8 cellular contexts compared by ENCODE assay signal in the genomic region with DNA sequence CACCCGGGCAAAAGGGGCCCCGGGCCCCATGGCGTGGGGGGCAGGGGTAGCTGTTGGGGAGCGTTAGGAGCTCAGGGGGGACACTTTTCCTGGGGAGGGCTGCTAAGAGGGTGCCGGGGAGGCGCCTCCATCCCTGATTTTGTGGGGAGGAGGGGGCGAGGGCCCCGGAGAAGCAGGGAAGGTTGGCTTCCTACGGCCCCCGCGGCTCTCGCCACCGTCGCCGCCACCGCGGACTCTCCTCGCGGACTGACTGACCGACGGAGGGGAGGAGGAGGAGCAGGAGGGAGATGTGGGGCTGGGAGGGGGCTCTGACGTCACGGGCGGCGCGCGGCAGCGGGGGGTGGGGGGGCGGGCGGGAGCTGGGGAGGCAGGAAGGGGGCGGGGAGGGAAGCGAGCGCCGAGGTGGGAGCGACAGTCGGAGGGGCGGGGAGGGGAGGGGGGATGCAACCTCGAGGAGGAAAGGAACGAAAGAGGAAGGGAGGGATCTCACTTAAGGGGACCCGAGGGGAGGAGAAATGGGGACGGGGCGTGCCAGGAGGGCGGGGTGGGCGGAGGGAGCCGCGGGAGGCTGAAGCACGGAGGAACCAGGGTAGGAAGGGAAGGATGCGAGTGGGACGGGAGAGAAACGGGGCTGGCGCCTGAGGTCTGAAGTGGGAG. TPM values are rescaled to one million over a fixed set of nuclear protein-coding genes. Genes with fewer than 3 reads are reported as not detected.
A peak's percentile ranks its signal among the peaks of the same experiment; 100 is the strongest.
DNase-seq lines count a peak whose midpoint lies in the region; ATAC-seq and TF ChIP-seq lines count a peak whose summit lies in the region.

No MANE protein-coding gene starts in this region.

- H3K27me3 ChIP-seq in smooth muscle cell (ENCODE audit: low read depth), result no peaks in the 10 kb centered on the region

- H2AFZ ChIP-seq in smooth muscle cell (ENCODE audit: low read depth), result peak overlapping the region; percentile 91

- DNase-seq in DMS53 (lab: John Stamatoyannopoulos, UW), result peak; percentile 90
- DNase-seq in NCI-H1436 treated with DMSO at 0.1 percent for 48 hours (lab: John Stamatoyannopoulos, UW), result peak; percentile 26
- DNase-seq in activated CD4-positive, CD25-positive, alpha-beta regulatory T cell treated with anti-CD3 and anti-CD28 coated beads, Interleukin-2, amount 50 U/mL, for 72 hours, result peak; percentile 32
- DNase-seq in cerebellum (ENCODE audit: low spot score), result peak; percentile 91
- peak; percentile 93 for DNase-seq in islet precursor cell
- DNase-seq in smooth muscle cell (lab: John Stamatoyannopoulos, UW; ENCODE audit: unreplicated experiment), result peak; percentile 57

- H3K27ac ChIP-seq in smooth muscle cell (ENCODE audit: low read depth), result no peak overlapping the region

- H3K9ac ChIP-seq in smooth muscle cell (ENCODE audit: low read depth), result peak overlapping the region; percentile 62

- peaks cover 6% of the 10 kb centered on the region for H3K79me2 ChIP-seq in smooth muscle cell (ENCODE audit: low read depth)

- H3K4me3 ChIP-seq in smooth muscle cell, result peak overlapping the region; percentile 80

- H3K4me1 ChIP-seq in smooth muscle cell (ENCODE audit: low read depth), result peaks cover 49% of the 10 kb centered on the region

- WGBS in smooth muscle cell (ENCODE audit: low lambda C conversion rate), result 0% methylated on average over 12 of the region's 51 CpGs

- peaks cover 35% of the 10 kb centered on the region for H4K20me1 ChIP-seq in smooth muscle cell (ENCODE audit: low read depth)

- H3K36me3 ChIP-seq in smooth muscle cell (ENCODE audit: low read depth), result peaks cover 3% of the 10 kb centered on the region

- ATAC-seq in HG02571 (IDR thresholded peaks at IDR 0.05; ENCODE audit: unreplicated experiment) (no peak), HG03565 (IDR thresholded peaks at IDR 0.05; ENCODE audit: unreplicated experiment) (no peak)

- no peaks in the 10 kb centered on the region for H3K9me3 ChIP-seq in smooth muscle cell (replicated peaks; ENCODE audit: low read depth)

- no peak for TF ChIP-seq CTCF in smooth muscle cell (IDR thresholded peaks at IDR 0.05; ENCODE audit: borderline replicate concordance, insufficient read depth, poor library complexity, severe bottlenecking)

- H3K4me2 ChIP-seq in smooth muscle cell, result peak overlapping the region; percentile 98

- no peaks in the 10 kb centered on the region for H3F3A ChIP-seq in smooth muscle cell (ENCODE audit: low read depth)

RNA-seq across cellular contexts. Expression of gene GABBR1, which starts 5.1 kb away (rescaled TPM):
- total RNA-seq in cerebellum (133 TPM), smooth muscle cell (26.0 and 43.9 TPM in 2 replicates)
- polyA plus RNA-seq in smooth muscle cell, result 13.2 and 24.0 TPM in 2 replicates

RNA-seq across cellular contexts. Expression of gene MOG, which starts 29.0 kb away (rescaled TPM):
- total RNA-seq in cerebellum (0.18 TPM), smooth muscle cell (not detected in 2 replicates)
- not detected in 2 replicates for polyA plus RNA-seq in smooth muscle cell

RNA-seq across cellular contexts. Expression of gene OR2H2, which starts 43.0 kb away (rescaled TPM):
- total RNA-seq in cerebellum (not detected), smooth muscle cell (not detected in 2 replicates)
- 0.19 TPM in 1 of 2 replicates, not detected in the other for polyA plus RNA-seq in smooth muscle cell

RNA-seq across cellular contexts. Expression of gene ZFP57, which starts 53.1 kb away (rescaled TPM):
- not detected for total RNA-seq in cerebellum
- total RNA-seq in smooth muscle cell, result not detected in 2 replicates
- polyA plus RNA-seq in smooth muscle cell, result 0.38 TPM in 1 of 2 replicates, not detected in the other

Comparison
In these comparisons a context has a peak if more than half of its experiments do, and no peak if none do; other contexts are left out.
1. DNase-seq: peak in every context shown above with its lines; median percentile 93 in islet precursor cell; 91 in cerebellum; 90 in DMS53; 57 in smooth muscle cell; 32 in activated CD4-positive, CD25-positive, alpha-beta regulatory T cell treated with anti-CD3 and anti-CD28 coated beads, Interleukin-2, amount 50 U/mL, for 72 hours; 26 in NCI-H1436 treated with DMSO at 0.1 percent for 48 hours.